Comparison of ENCODE assay signal across 29 cellular contexts in genomic region chr4:183017962-183018361, GRCh38.
"Had no signal": no experiment of that assay in that cellular context is flagged by ENCODE, and none has a peak within 500 bp of the region (broad histone marks: within the 10 kb centered on the region; RNA-seq: fewer than 3 reads in every experiment).

No MANE protein-coding gene starts in this region.

- H3K4me3 ChIP-seq: body of pancreas, esophagus squamous epithelium had no signal

- FAIRE-seq: colon had no signal

- ATAC-seq: activated CD4-positive, alpha-beta T cell treated with anti-CD3 and anti-CD28 coated beads for 36 hours; activated CD8-positive, alpha-beta memory T cell treated with anti-CD3 and anti-CD28 coated beads, Interleukin-2, amount 10 ng/mL, durations not matched to agents 7 days and 5 days; activated CD8-positive, alpha-beta T cell treated with anti-CD3 and anti-CD28 coated beads, Interleukin-2, amount 10 ng/mL, durations not matched to agents 7 days and 5 days; activated naive CD8-positive, alpha-beta T cell treated with anti-CD3 and anti-CD28 coated beads, Interleukin-2, amount 50 U/mL, for 24 hours; body of pancreas; effector memory CD8-positive, alpha-beta T cell had no signal

- H3K4me1 ChIP-seq: adrenal gland, body of pancreas, esophagus squamous epithelium had no signal

- H3K9me3 ChIP-seq: adrenal gland, body of pancreas, esophagus squamous epithelium had no signal

- H3K27me3 ChIP-seq: adrenal gland, body of pancreas had no signal

- H3K36me3 ChIP-seq: adrenal gland, esophagus squamous epithelium had no signal

- DNase-seq: activated CD4-positive, alpha-beta memory T cell treated with anti-CD3 and anti-CD28 coated beads for 36 hours; activated CD4-positive, alpha-beta T cell treated with anti-CD3 and anti-CD28 coated beads for 36 hours; activated CD4-positive, alpha-beta T cell treated with anti-CD3 and anti-CD28 coated beads, Interleukin-2, amount 10 ng/mL, durations not matched to agents 24 days and 14 days; activated CD4-positive, CD25-positive, alpha-beta regulatory T cell; activated CD4-positive, CD25-positive, alpha-beta regulatory T cell treated with anti-CD3 and anti-CD28 coated beads, Interleukin-2, amount 50 U/mL, for 72 hours; activated CD8-positive, alpha-beta memory T cell treated with anti-CD3 and anti-CD28 coated beads, Interleukin-2, amount 10 ng/mL, durations not matched to agents 7 days and 5 days; activated CD8-positive, alpha-beta memory T cell treated with anti-CD3 and anti-CD28 coated beads, Interleukin-2, amount 50 U/mL, for 4 hours; activated CD8-positive, alpha-beta T cell treated with anti-CD3 and anti-CD28 coated beads, Interleukin-2, amount 10 ng/mL, durations not matched to agents 7 days and 5 days; activated effector memory CD4-positive, alpha-beta T cell treated with anti-CD3 and anti-CD28 coated beads, Interleukin-2, amount 50 U/mL, for 16 hours; activated naive CD4-positive, alpha-beta T cell treated with anti-CD3 and anti-CD28 coated beads for 36 hours; activated naive CD8-positive, alpha-beta T cell treated with anti-CD3 and anti-CD28 coated beads for 36 hours; activated naive CD8-positive, alpha-beta T cell treated with anti-CD3 and anti-CD28 coated beads, Interleukin-2, amount 50 U/mL, for 24 hours; activated T-cell treated with anti-CD3 and anti-CD28 coated beads, Interleukin-2, amount 50 U/mL, for 1 hour; activated T-cell treated with anti-CD3 and anti-CD28 coated beads, Interleukin-2, amount 50 U/mL, for 48 hours; adrenal gland; amygdala; aorta; body of pancreas; caudate nucleus; cortex of kidney; dermis blood vessel endothelial cell; effector CD4-positive, alpha-beta T cell; effector memory CD8-positive, alpha-beta T cell; erythroblast; esophagus squamous epithelium; foreskin melanocyte; head of caudate nucleus; hippocampal formation had no signal

- H3K27ac ChIP-seq: adrenal gland, body of pancreas, esophagus squamous epithelium had no signal
